Comparison of ENCODE assay signal across 8 cellular contexts in genomic region chr22:38240734-38241252, GRCh38. TPM values are rescaled to one million over a fixed set of nuclear protein-coding genes. Genes with fewer than 3 reads are reported as not detected.
A peak's percentile ranks its signal among the peaks of the same experiment; 100 is the strongest.
DNase-seq lines count a peak whose midpoint lies in the region; ATAC-seq and TF ChIP-seq lines count a peak whose summit lies in the region.

No MANE protein-coding gene starts in this region.

- H3K27me3 ChIP-seq in prostate gland (replicated peaks; ENCODE audit: insufficient read depth), result no peaks in the 10 kb centered on the region

- BruUV-seq in OCI-LY7 (replicated peaks; lab: Mats Ljungman, UMichigan), result no TSS peak

- intact Hi-C loops in prostate gland (cut with DNase I), result no loop called here
- intact Hi-C loops in OCI-LY7 (cut with micrococcal nuclease; ENCODE audit: unreplicated experiment), result loop anchor here (5.0 kb wide), 1 partner anchor 38 kb away; the partner anchor contains the start of gene MAFF

- 56% methylated on average over 6 of the region's 6 CpGs for WGBS in prostate gland

- no peaks in the 10 kb centered on the region for H4K20me1 ChIP-seq in OCI-LY7 (ENCODE audit: insufficient read depth, low read length)

- DNase-seq in GM04503 (ENCODE audit: low read depth), result peak; percentile 65
- peak; percentile 70 for DNase-seq in RWPE1 (ENCODE audit: low spot score)
- DNase-seq in fibroblast of peridontal ligament (ENCODE audit: extremely low read depth), result peak; percentile 71
- DNase-seq in prostate gland (ENCODE audit: low spot score), result peak; percentile 36
- DNase-seq in OCI-LY7 (ENCODE audit: low spot score), result no peak
- DNase-seq in SKM-1 (lab: John Stamatoyannopoulos, UW; ENCODE audit: unreplicated experiment), result no peak

- H3K4me3 ChIP-seq in prostate gland (no peak overlapping the region), OCI-LY7 (ENCODE audit: low read depth, low read length, poor library complexity, severe bottlenecking) (no peak overlapping the region)

- H3K4me2 ChIP-seq in OCI-LY7 (ENCODE audit: low read length), result no peak overlapping the region

- TF ChIP-seq POLR2A in prostate gland (IDR thresholded peaks at IDR 0.05), result no peak

- peaks cover 20% of the 10 kb centered on the region for H3K4me1 ChIP-seq in prostate gland (replicated peaks)
- H3K4me1 ChIP-seq in OCI-LY7 (ENCODE audit: insufficient read depth, low read length, poor library complexity, severe bottlenecking), result peaks cover 45% of the 10 kb centered on the region

- TF ChIP-seq CTCF in RWPE1 (conservative IDR thresholded peaks at IDR 0.05; ENCODE audit: low read depth) (no peak), prostate gland (IDR thresholded peaks at IDR 0.05) (no peak), OCI-LY7 (conservative IDR thresholded peaks at IDR 0.05; ENCODE audit: low read length) (no peak)

- CTCF ChIA-PET in RWPE1 (lab: Yijun Ruan, JAX), result interaction anchor here (0.7 kb wide), 1 partner anchor 673 kb away, joined by 5 read pairs; no protein-coding TSS in a partner anchor
- CTCF ChIA-PET in OCI-LY7 (lab: Charles Lee; ENCODE audit: unreplicated experiment), result no interaction called here

- ATAC-seq in HG03139 (IDR thresholded peaks at IDR 0.05; ENCODE audit: unreplicated experiment) (no peak), GM21360 (IDR thresholded peaks at IDR 0.05; ENCODE audit: unreplicated experiment) (no peak)

- no peaks in the 10 kb centered on the region for H3K79me2 ChIP-seq in OCI-LY7 (ENCODE audit: insufficient read depth, low read depth, low read length)

- no peak overlapping the region for H2AFZ ChIP-seq in OCI-LY7 (ENCODE audit: low read length)

- no peaks in the 10 kb centered on the region for H3K9me2 ChIP-seq in OCI-LY7 (ENCODE audit: insufficient read depth, low read length)

- POLR2A ChIA-PET in RWPE1 (lab: Yijun Ruan, JAX; ENCODE audit: low non-redundant PET), result no interaction called here
- POLR2A ChIA-PET in OCI-LY7 (lab: Charles Lee), result interaction anchor here (1.1 kb wide), 1 partner anchor 12 kb away, joined by 8 read pairs; no protein-coding TSS in a partner anchor

- no peaks in the 10 kb centered on the region for H3K36me3 ChIP-seq in prostate gland
- H3K36me3 ChIP-seq in OCI-LY7 (ENCODE audit: insufficient read depth, low read length), result peaks cover 12% of the 10 kb centered on the region; the same call in 1 of the 2 replicates

- peak overlapping the region; percentile 94 for H3K27ac ChIP-seq in RWPE1
- no peak overlapping the region for H3K27ac ChIP-seq in prostate gland
- no peak overlapping the region for H3K27ac ChIP-seq in OCI-LY7 (ENCODE audit: low read depth, low read length, poor library complexity, severe bottlenecking)

- H3K9me3 ChIP-seq in prostate gland (no peaks in the 10 kb centered on the region), OCI-LY7 (ENCODE audit: low read length) (no peaks in the 10 kb centered on the region)

RNA-seq across cellular contexts. Expression of gene TMEM184B, which starts 32.0 kb away (rescaled TPM):
- total RNA-seq in prostate gland (100 to 1,000 TPM in 1 of 2 donors, 10 to 100 TPM in 1; 76.0 to 137 TPM), OCI-LY7 (2022) (37.8 and 50.2 TPM in 2 replicates)
- total RNA-seq in OCI-LY7 (2014; rRNA removed; shearing (Covaris generic)), result 11.1 and 19.1 TPM in 2 replicates

RNA-seq across cellular contexts. Expression of gene MAFF, which starts 39.0 kb away (rescaled TPM):
- total RNA-seq in prostate gland (10 to 100 TPM; 23.6 to 26.0 TPM), OCI-LY7 (2022) (3.4 and 5.3 TPM in 2 replicates)
- 3.8 and 5.7 TPM in 2 replicates for total RNA-seq in OCI-LY7 (2014; rRNA removed; shearing (Covaris generic))

RNA-seq across cellular contexts. Expression of gene PLA2G6, which starts 59.2 kb away (rescaled TPM):
- total RNA-seq in prostate gland, result 100 to 1,000 TPM in 1 of 2 donors, 10 to 100 TPM in 1; 61.5 to 138 TPM
- total RNA-seq in OCI-LY7 (2014; rRNA removed; shearing (Covaris generic)), result 23.3 and 33.9 TPM in 2 replicates
- 83.9 and 106 TPM in 2 replicates for total RNA-seq in OCI-LY7 (2022)

Comparison
In these comparisons a context has a peak if more than half of its experiments do, and no peak if none do; other contexts are left out.
1. DNase-seq: peak in GM04503 (single experiment), RWPE1 (single experiment), fibroblast of peridontal ligament (single experiment) and prostate gland (single experiment); none in OCI-LY7 (single experiment) and SKM-1 (single experiment).